ENCODE assay signal across 24 cellular contexts in genomic region chr13:24860775-24861174, GRCh38.
"Had no signal": no experiment of that assay in that cellular context is flagged by ENCODE, and none has a peak within 500 bp of the region (broad histone marks: within the 10 kb centered on the region; RNA-seq: fewer than 3 reads in every experiment).

No MANE protein-coding gene starts in this region.

- H3K27me3 Mint-ChIP-seq: dendritic cell treated with granulocyte-macrophage colony-stimulating factor and Interleukin-4, amounts not matched to agents 40 ng/mL and 50 ng/mL, for 4 days had no signal

- H3K27ac ChIP-seq: colonic mucosa, coronary artery, dorsolateral prefrontal cortex, epithelial cell of prostate, esophagus muscularis mucosa, esophagus squamous epithelium, foreskin keratinocyte, gastrocnemius medialis, gastroesophageal sphincter, heart left ventricle, heart right ventricle had no signal

- H3K4me3 ChIP-seq: colonic mucosa, coronary artery, dorsolateral prefrontal cortex, esophagus muscularis mucosa, esophagus squamous epithelium, gastrocnemius medialis, gastroesophageal sphincter, heart left ventricle, heart right ventricle had no signal

- H3K36me3 ChIP-seq: colonic mucosa, esophagus muscularis mucosa, esophagus squamous epithelium, gastrocnemius medialis, gastroesophageal sphincter, heart left ventricle, heart right ventricle had no signal

- H3K27ac Mint-ChIP-seq: dendritic cell treated with granulocyte-macrophage colony-stimulating factor and Interleukin-4, amounts not matched to agents 40 ng/mL and 50 ng/mL, for 4 days; effector memory CD8-positive, alpha-beta T cell had no signal

- ATAC-seq: effector memory CD8-positive, alpha-beta T cell; esophagus mucosa; foreskin keratinocyte; gastrocnemius medialis; gastroesophageal sphincter; heart left ventricle; heart right ventricle had no signal

- H3K9me3 ChIP-seq: colonic mucosa, esophagus muscularis mucosa, esophagus squamous epithelium, gastrocnemius medialis, gastroesophageal sphincter, heart left ventricle, heart right ventricle had no signal

- H3K27me3 ChIP-seq: colonic mucosa, esophagus muscularis mucosa, esophagus squamous epithelium, foreskin keratinocyte, gastrocnemius medialis, gastroesophageal sphincter had no signal

- H3K4me3 Mint-ChIP-seq: dendritic cell treated with granulocyte-macrophage colony-stimulating factor and Interleukin-4, amounts not matched to agents 40 ng/mL and 50 ng/mL, for 4 days; effector memory CD8-positive, alpha-beta T cell had no signal

- H3K9me3 Mint-ChIP-seq: dendritic cell treated with granulocyte-macrophage colony-stimulating factor and Interleukin-4, amounts not matched to agents 40 ng/mL and 50 ng/mL, for 4 days; effector memory CD8-positive, alpha-beta T cell had no signal

- H3K4me1 ChIP-seq: esophagus muscularis mucosa, gastrocnemius medialis, gastroesophageal sphincter, heart left ventricle, heart right ventricle had no signal

- DNase-seq: colonic mucosa; cortex of kidney; dermis blood vessel endothelial cell; dorsolateral prefrontal cortex; effector CD4-positive, alpha-beta T cell; effector CD8-positive, alpha-beta T cell; effector memory CD4-positive, alpha-beta T cell; effector memory CD8-positive, alpha-beta T cell; erythroblast; esophagus squamous epithelium; foreskin fibroblast; foreskin keratinocyte; foreskin melanocyte; gastrocnemius medialis; glutamatergic neuron; head of caudate nucleus; heart left ventricle; heart right ventricle had no signal
